ENCODE assay signal across 22 cellular contexts in genomic region chr1:100703052-100703451, GRCh38. TPM values are rescaled to one million over a fixed set of nuclear protein-coding genes. Genes with fewer than 3 reads are reported as not detected.
DNase-seq lines count a peak whose midpoint lies in the region; ATAC-seq, FAIRE-seq and TF ChIP-seq lines count a peak whose summit lies in the region.
"Had no signal": no experiment of that assay in that cellular context is flagged by ENCODE, and none has a peak within 500 bp of the region (broad histone marks: within the 10 kb centered on the region; RNA-seq: fewer than 3 reads in every experiment).

No MANE protein-coding gene starts in this region.

- H3K14ac ChIP-seq in H1 (ENCODE audit: insufficient read length), result no peak overlapping the region

- no peak overlapping the region for H3K18ac ChIP-seq in H1 (ENCODE audit: extremely low read depth, low read length)

- H4K5ac ChIP-seq in H1 (ENCODE audit: insufficient read length, low read depth, low read length), result no peak overlapping the region

- H4K20me1 ChIP-seq in GM23338 (replicated peaks; ENCODE audit: insufficient read depth) (no peaks in the 10 kb centered on the region), H1 (replicated peaks in 1 of 2; ENCODE audit: control insufficient read depth in 1 of 2, insufficient read depth in 2 of 2, low read length in 2 of 2) (no peaks in the 10 kb centered on the region), osteoblast (ENCODE audit: insufficient read depth, low read length) (no peaks in the 10 kb centered on the region)

- peaks cover 4% of the 10 kb centered on the region; the same call in 2 of the 3 replicates for H3K4me1 Mint-ChIP-seq in GM23338

- H3K4me1 ChIP-seq in GM23338 (ENCODE audit: insufficient read depth), result no peaks in the 10 kb centered on the region
- peaks cover 0 to 29% of the 10 kb centered on the region in 2 donors for H3K4me1 ChIP-seq in ascending aorta
- H3K4me1 ChIP-seq in H1 (replicated peaks in 1 of 4; ENCODE audit: control insufficient read depth in 3 of 4, insufficient read depth in 4 of 4, low read length in 3 of 4), result peaks cover 0 to 5% (median 0%) of the 10 kb centered on the region in 4 experiments; a peak in 1 of 7 replicates
- peaks cover 42% of the 10 kb centered on the region for H3K4me1 ChIP-seq in osteoblast (ENCODE audit: insufficient read depth, low read length)
- H3K4me1 ChIP-seq: A549 had no signal

- intact Hi-C loops in ascending aorta (cut with DNase I), result no loop called here

- H3K27me3 Mint-ChIP-seq in GM23338 (ENCODE audit: insufficient read depth, low read depth, poor library complexity), result no peaks in the 10 kb centered on the region

- 84% methylated on average over 2 of the region's 2 CpGs; no CpG with 5 or more reads in 1 of the 2 experiments for WGBS in H1 (ENCODE audit: extremely low coverage in 1 of 2, insufficient coverage in 1 of 2, insufficient read length in 1 of 2, insufficient replicate concordance in 2 of 2, low coverage in 1 of 2, low lambda C conversion rate in 2 of 2, missing lambda C conversion rate in 1 of 2), 2 experiments

- peak overlapping the region; percentile 41; the same call in 1 of the 2 replicates for H2AFZ ChIP-seq in GM23338
- peak overlapping the region; percentile 12; the same call in 1 of the 2 replicates for H2AFZ ChIP-seq in H1 (ENCODE audit: low read length)
- H2AFZ ChIP-seq in osteoblast (ENCODE audit: low read length), result peak overlapping the region; percentile 68
- H2AFZ ChIP-seq: GM23248 had no signal

- H2BK5ac ChIP-seq in H1 (ENCODE audit: low read depth, low read length), result no peak overlapping the region

- no peaks in the 10 kb centered on the region for H3K9me3 Mint-ChIP-seq in GM23338
- H3K9me3 Mint-ChIP-seq: CD4-positive, alpha-beta T cell; HFFc6 had no signal

- H3K36me3 ChIP-seq in GM23338 (ENCODE audit: insufficient read depth), result no peaks in the 10 kb centered on the region
- H3K36me3 ChIP-seq in ascending aorta, result no peaks in the 10 kb centered on the region
- no peaks in the 10 kb centered on the region for H3K36me3 ChIP-seq in H1 (ENCODE audit: control insufficient read depth in 2 of 4, insufficient read depth in 4 of 4, low read length in 3 of 4)
- no peaks in the 10 kb centered on the region for H3K36me3 ChIP-seq in osteoblast (ENCODE audit: insufficient read depth, low read length)

- no peak for FAIRE-seq in H1 (lab: Jason Lieb, UNC)
- FAIRE-seq: A549, D721Med, G401.6, GM19239, HepG2 had no signal

- H3K9me2 ChIP-seq in GM23338 (ENCODE audit: insufficient read depth), result no peaks in the 10 kb centered on the region; the same call in 1 of the 2 replicates

- H3K9me3 ChIP-seq in ascending aorta, result no peaks in the 10 kb centered on the region
- no peaks in the 10 kb centered on the region for H3K9me3 ChIP-seq in H1 (ENCODE audit: insufficient read depth in 2 of 2, low read depth in 1 of 2, low read length in 1 of 2)
- H3K9me3 ChIP-seq in osteoblast (ENCODE audit: low read depth, low read length), result no peaks in the 10 kb centered on the region
- H3K9me3 ChIP-seq: A549, Caco-2 had no signal

- no peaks in the 10 kb centered on the region for H3K79me1 ChIP-seq in H1 (ENCODE audit: low read depth, low read length)

- H3F3A ChIP-seq in GM23338 (replicated peaks; ENCODE audit: low read depth), result no peaks in the 10 kb centered on the region

- no peak overlapping the region for H4K91ac ChIP-seq in H1 (replicated peaks; ENCODE audit: insufficient read length, low read length)

- no peak overlapping the region for H3K9ac ChIP-seq in H1 (replicated peaks in 1 of 4; ENCODE audit: extremely low read depth in 1 of 4, low read depth in 3 of 4, low read length in 3 of 4)
- H3K9ac ChIP-seq: GM23248 had no signal

- no peak overlapping the region for H2BK15ac ChIP-seq in H1 (ENCODE audit: low read length)

- no peak for TF ChIP-seq RAD21 in H1 (IDR thresholded peaks at IDR 0.05 in 1 of 2, conservative IDR thresholded peaks at IDR 0.05 in 1 of 2; ENCODE audit: low read depth in 2 of 2, low read length in 2 of 2)

- H3K23ac ChIP-seq in H1 (ENCODE audit: insufficient read length), result no peak overlapping the region

- H3K23me2 ChIP-seq in H1 (ENCODE audit: low read depth, low read length), result no peaks in the 10 kb centered on the region

- TF ChIP-seq CTCF in GM23338 (conservative IDR thresholded peaks at IDR 0.05; ENCODE audit: low read depth in 2 of 2) (no peak), ascending aorta (IDR thresholded peaks at IDR 0.05) (no peak), H1 (IDR thresholded peaks at IDR 0.05; ENCODE audit: control extremely low read depth in 1 of 3, insufficient read depth in 1 of 3, low read depth in 1 of 3, low read length in 3 of 3) (no peak), osteoblast (IDR thresholded peaks at IDR 0.05; ENCODE audit: extremely low read depth, low read depth, low read length) (no peak)

- H3K27me3 ChIP-seq in GM23338 (ENCODE audit: insufficient read depth) (no peaks in the 10 kb centered on the region), ascending aorta (no peaks in the 10 kb centered on the region), H1 (replicated peaks in 1 of 4; ENCODE audit: control insufficient read depth in 3 of 4, extremely low read depth in 1 of 4, insufficient read depth in 3 of 4, low read length in 3 of 4) (no peaks in the 10 kb centered on the region), osteoblast (ENCODE audit: insufficient read depth, low read length) (no peaks in the 10 kb centered on the region)

- TF ChIP-seq EP300 in H1 (IDR thresholded peaks at IDR 0.05; ENCODE audit: borderline replicate concordance in 1 of 2, low read depth in 2 of 2, low read length in 2 of 2), result no peak

- H3K79me2 ChIP-seq in GM23338 (replicated peaks; ENCODE audit: insufficient read depth), result no peaks in the 10 kb centered on the region
- H3K79me2 ChIP-seq in H1 (ENCODE audit: control insufficient read depth in 1 of 2, insufficient read depth in 2 of 2, low read length in 2 of 2), result no peaks in the 10 kb centered on the region
- no peaks in the 10 kb centered on the region for H3K79me2 ChIP-seq in osteoblast (ENCODE audit: insufficient read depth, low read length)

- H3K4ac ChIP-seq in H1 (replicated peaks; ENCODE audit: insufficient read length, low read depth, low read length), result peak overlapping the region; percentile 38

- H3K4me3 Mint-ChIP-seq in GM23338, result no peak overlapping the region
- H3K4me3 Mint-ChIP-seq: CD4-positive, alpha-beta T cell; HFFc6 had no signal

- ATAC-seq in GM23338 (no peak), HG03378 (IDR thresholded peaks at IDR 0.05; ENCODE audit: unreplicated experiment) (no peak), GM19395 (IDR thresholded peaks at IDR 0.05; ENCODE audit: unreplicated experiment) (no peak)
- ATAC-seq: A549, HCT116, HepG2 had no signal

- H2BK120ac ChIP-seq in H1 (replicated peaks; ENCODE audit: low read depth, low read length), result no peak overlapping the region

- no peak overlapping the region for H2BK12ac ChIP-seq in H1 (ENCODE audit: low read depth, low read length)

- no peak overlapping the region for H3K56ac ChIP-seq in H1 (replicated peaks; ENCODE audit: insufficient read length, low read depth, low read length)

- no peak overlapping the region for H3K4me3 ChIP-seq in GM23338
- H3K4me3 ChIP-seq in ascending aorta, result no peak overlapping the region
- H3K4me3 ChIP-seq in H1 (ENCODE audit: extremely low read depth in 1 of 4, insufficient read depth in 2 of 4, low read depth in 3 of 4, low read length in 4 of 4), result no peak overlapping the region
- no peak overlapping the region for H3K4me3 ChIP-seq in osteoblast (ENCODE audit: insufficient read depth, low read length)
- H3K4me3 ChIP-seq: A549, GM23248 had no signal

- no peak for TF ChIP-seq POLR2A in H1 (IDR thresholded peaks at IDR 0.05; ENCODE audit: control extremely low read depth in 1 of 2, low read depth in 2 of 2, low read length in 2 of 2)

- H4K8ac ChIP-seq in H1 (ENCODE audit: extremely low read depth, insufficient read depth, low read length), result no peak overlapping the region

- H3K4me2 ChIP-seq in GM23338 (no peak overlapping the region), H1 (ENCODE audit: insufficient read depth in 1 of 2, low read depth in 2 of 2, low read length in 2 of 2) (no peak overlapping the region), osteoblast (ENCODE audit: insufficient read depth, low read length) (no peak overlapping the region)
- H3K4me2 ChIP-seq: A549 had no signal

- no peak overlapping the region; the same call in 1 of the 2 replicates for H3K27ac Mint-ChIP-seq in GM23338
- H3K27ac Mint-ChIP-seq: CD4-positive, alpha-beta T cell; HFFc6 had no signal

- no peak for DNase-seq in GM23338 (ENCODE audit: low spot score)
- no peak for DNase-seq in ascending aorta (ENCODE audit: low spot score in 2 of 2)
- no peak for DNase-seq in H1 (ENCODE audit: low read depth in 1 of 2, low spot score in 2 of 2)
- no peak for DNase-seq in osteoblast (ENCODE audit: insufficient read length, low spot score, missing footprints)
- no peak for DNase-seq in RPMI8226
- DNase-seq in pons (ENCODE audit: low spot score), result no peak
- DNase-seq: AML-193; Caco-2; CD4-positive, alpha-beta T cell; H7 had no signal

- H2BK20ac ChIP-seq in H1 (ENCODE audit: low read length), result no peak overlapping the region

- H2AK5ac ChIP-seq in H1 (ENCODE audit: low read depth, low read length), result no peak overlapping the region

- H3K36me3 Mint-ChIP-seq in GM23338 (ENCODE audit: low read depth), result no peaks in the 10 kb centered on the region

- H3K27ac ChIP-seq in GM23338 (ENCODE audit: low read depth) (no peak overlapping the region), ascending aorta (peak overlapping the region; percentile 39 to 55), H1 (ENCODE audit: low read depth, low read length) (no peak overlapping the region), osteoblast (ENCODE audit: low read depth, low read length) (peak overlapping the region; percentile 9)
- H3K27ac ChIP-seq: 22Rv1, A549, C4-2B, GM23248 had no signal

- POLR2A ChIA-PET in H1 (lab: Charles Lee; ENCODE audit: partially characterized antibody), result no interaction called here

- CTCF ChIA-PET in H1 (lab: Charles Lee; ENCODE audit: partially characterized antibody), result interaction anchor here (0.6 to 0.9 kb wide), 3 partner anchors 54 to 602 kb away, joined by 3 to 4 read pairs (median 3); no protein-coding TSS in a partner anchor

TF ChIP-seq in H1, 55 proteins besides CTCF, POLR2A, EP300 and RAD21 (continues in another document):
- no peak for TF ChIP-seq POLR2AphosphoS5 (IDR thresholded peaks at IDR 0.05; ENCODE audit: low read depth, low read length)

RNA-seq across cellular contexts. Expression of gene VCAM1, which starts 16.5 kb away (rescaled TPM):
- total RNA-seq in GM23338 (2014; rRNA removed; shearing (Covaris generic)), result not detected in 2 replicates
- polyA plus RNA-seq in GM23338 (2016; fragmentation: Nextera tagmentation; extraction: Ambion mirVana), result 0.21 TPM in 1 of 2 replicates, not detected in the other
- total RNA-seq in ascending aorta, result 9.8 TPM
- total RNA-seq in H1 (2021; fragmentation: NEBNext Ultra II Directional; extraction: Animal tissue kit (Norgen Biotek cat#: 25700)), result 0.21 TPM in 1 of 2 replicates, not detected in the other
- 0.03 and 0.21 TPM in 2 replicates for polyA plus RNA-seq in H1 (2011; rRNA removed)
- polyA plus RNA-seq in H1 (2011; cell fraction: cytosol; rRNA removed), result 0.14 TPM
- 0.09 TPM for polyA plus RNA-seq in H1 (2011; cell fraction: nucleus; rRNA removed)
- 0.31 to 0.36 TPM (median 0.35 TPM) in 4 replicates for polyA plus RNA-seq in H1 (2012, experiment 1 of 2)
- polyA plus RNA-seq in H1 (2012, experiment 2 of 2), result not detected
- polyA plus RNA-seq in H1 (2013, experiment 1 of 2), result 0.02 TPM
- 0.06 TPM for polyA plus RNA-seq in H1 (2013, experiment 2 of 2)
- polyA minus RNA-seq in H1 (2011; rRNA and poly(A)+ RNA removed), result 0.16 and 0.90 TPM in 2 replicates
- not detected for polyA minus RNA-seq in H1 (2011; cell fraction: cytosol; rRNA and poly(A)+ RNA removed)
- polyA minus RNA-seq in H1 (2011; cell fraction: nucleus; rRNA and poly(A)+ RNA removed), result not detected
- total RNA-seq in osteoblast, result 382 and 511 TPM in 2 replicates
- total RNA-seq: Caco-2; CD4-positive, alpha-beta T cell; H7; HepG2; HFFc6 had no signal
- polyA plus RNA-seq: HepG2 had no signal

Comparison
In these comparisons a context has a peak if more than half of its experiments do, and no peak if none do; other contexts are left out.
1. H2AFZ ChIP-seq: peak in every context shown above with its lines; median percentile 68 in osteoblast; 41 in GM23338; 12 in H1.
2. H3K27ac ChIP-seq: peak in ascending aorta (2 of 2) and osteoblast (single experiment); none in GM23338 (single experiment) and H1 (single experiment).
3. RNA of gene VCAM1, which starts 16.5 kb away (total RNA-seq): 382 to 511 TPM in osteoblast; 9.8 TPM in ascending aorta (single experiment), 0.21 TPM in H1 and not detected in GM23338; every median in the first group is over 10 times any median in the second.